18 cellular contexts compared by ENCODE assay signal in the genomic region with DNA sequence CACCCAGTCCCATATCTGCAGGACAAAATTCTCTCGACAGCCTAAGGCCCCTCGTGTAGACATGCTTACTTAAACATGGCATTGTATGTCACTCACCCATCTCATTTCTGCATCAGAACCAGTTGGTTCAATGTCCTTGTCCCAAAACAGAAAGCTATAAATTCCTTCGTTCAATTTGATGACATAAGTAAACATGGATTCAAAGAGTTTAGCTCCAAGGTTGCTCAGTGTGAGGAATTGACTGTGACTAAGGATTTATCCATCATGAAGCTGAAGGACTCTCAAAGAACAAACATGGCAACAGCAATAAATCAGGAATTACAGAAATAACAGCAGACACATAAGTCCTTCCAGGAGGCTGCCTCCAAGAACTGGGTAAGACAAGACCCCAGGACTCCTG.
"Had no signal": no experiment of that assay in that cellular context is flagged by ENCODE, and none has a peak within 500 bp of the region (broad histone marks: within the 10 kb centered on the region; RNA-seq: fewer than 3 reads in every experiment).

No MANE protein-coding gene starts in this region.

- ATAC-seq: activated naive CD8-positive, alpha-beta T cell treated with anti-CD3 and anti-CD28 coated beads, Interleukin-2, amount 50 U/mL, for 24 hours; gastroesophageal sphincter; left ventricle myocardium superior had no signal

- DNase-seq: activated CD4-positive, alpha-beta T cell treated with anti-CD3 and anti-CD28 coated beads, Interleukin-2, amount 50 U/mL, for 1 hour; activated CD4-positive, CD25-positive, alpha-beta regulatory T cell; activated CD8-positive, alpha-beta memory T cell treated with anti-CD3 and anti-CD28 coated beads, Interleukin-2, amount 10 ng/mL, durations not matched to agents 7 days and 5 days; activated effector memory CD4-positive, alpha-beta T cell treated with anti-CD3 and anti-CD28 coated beads, Interleukin-2, amount 50 U/mL, for 16 hours; activated naive CD8-positive, alpha-beta T cell treated with anti-CD3 and anti-CD28 coated beads, Interleukin-2, amount 50 U/mL, for 24 hours; activated T-cell treated with anti-CD3 and anti-CD28 coated beads, Interleukin-2, amount 50 U/mL, for 24 hours; caudate nucleus; effector CD8-positive, alpha-beta T cell; kidney; left ventricle myocardium superior; stimulated activated CD4-positive, alpha-beta T cell treated with anti-CD3 and anti-CD28 coated beads, Interleukin-4, amount 100 ng/mL, for 4 hours; stomach had no signal

- H3K36me3 ChIP-seq: gastroesophageal sphincter, stomach, thoracic aorta had no signal

- H3K9ac ChIP-seq: parathyroid adenoma had no signal

- H3K4me3 ChIP-seq: coronary artery, gastroesophageal sphincter, stomach, thoracic aorta had no signal

- H3K9me3 Mint-ChIP-seq: neural crest cell had no signal

- H3K27ac Mint-ChIP-seq: activated CD8-positive, alpha-beta memory T cell treated with anti-CD3 and anti-CD28 coated beads, Interleukin-2, amount 10 ng/mL, durations not matched to agents 7 days and 5 days; activated naive CD8-positive, alpha-beta T cell treated with anti-CD3 and anti-CD28 coated beads, Interleukin-2, amount 50 U/mL, for 24 hours; activated T-cell treated with anti-CD3 and anti-CD28 coated beads, Interleukin-2, amount 50 U/mL, for 24 hours had no signal

- H3K4me1 Mint-ChIP-seq: neural crest cell had no signal

- H3K4me3 Mint-ChIP-seq: activated CD8-positive, alpha-beta memory T cell treated with anti-CD3 and anti-CD28 coated beads, Interleukin-2, amount 10 ng/mL, durations not matched to agents 7 days and 5 days; activated naive CD8-positive, alpha-beta T cell treated with anti-CD3 and anti-CD28 coated beads, Interleukin-2, amount 50 U/mL, for 24 hours; activated T-cell treated with anti-CD3 and anti-CD28 coated beads, Interleukin-2, amount 50 U/mL, for 24 hours; neural crest cell had no signal

- H3K9me3 ChIP-seq: gastroesophageal sphincter, stomach, thoracic aorta had no signal

- H2AFZ ChIP-seq: parathyroid adenoma had no signal

- H3K27ac ChIP-seq: coronary artery, epithelial cell of prostate, gastroesophageal sphincter, parathyroid adenoma, stomach, thoracic aorta had no signal

- H3K4me1 ChIP-seq: parathyroid adenoma had no signal

- FAIRE-seq: kidney had no signal

- H3K27me3 ChIP-seq: gastroesophageal sphincter, stomach had no signal

- H3K79me2 ChIP-seq: parathyroid adenoma had no signal

- H3K27me3 Mint-ChIP-seq: activated T-cell treated with anti-CD3 and anti-CD28 coated beads, Interleukin-2, amount 50 U/mL, for 24 hours had no signal
